Comparison of ENCODE assay signal across 1 cellular context in the genomic region with DNA sequence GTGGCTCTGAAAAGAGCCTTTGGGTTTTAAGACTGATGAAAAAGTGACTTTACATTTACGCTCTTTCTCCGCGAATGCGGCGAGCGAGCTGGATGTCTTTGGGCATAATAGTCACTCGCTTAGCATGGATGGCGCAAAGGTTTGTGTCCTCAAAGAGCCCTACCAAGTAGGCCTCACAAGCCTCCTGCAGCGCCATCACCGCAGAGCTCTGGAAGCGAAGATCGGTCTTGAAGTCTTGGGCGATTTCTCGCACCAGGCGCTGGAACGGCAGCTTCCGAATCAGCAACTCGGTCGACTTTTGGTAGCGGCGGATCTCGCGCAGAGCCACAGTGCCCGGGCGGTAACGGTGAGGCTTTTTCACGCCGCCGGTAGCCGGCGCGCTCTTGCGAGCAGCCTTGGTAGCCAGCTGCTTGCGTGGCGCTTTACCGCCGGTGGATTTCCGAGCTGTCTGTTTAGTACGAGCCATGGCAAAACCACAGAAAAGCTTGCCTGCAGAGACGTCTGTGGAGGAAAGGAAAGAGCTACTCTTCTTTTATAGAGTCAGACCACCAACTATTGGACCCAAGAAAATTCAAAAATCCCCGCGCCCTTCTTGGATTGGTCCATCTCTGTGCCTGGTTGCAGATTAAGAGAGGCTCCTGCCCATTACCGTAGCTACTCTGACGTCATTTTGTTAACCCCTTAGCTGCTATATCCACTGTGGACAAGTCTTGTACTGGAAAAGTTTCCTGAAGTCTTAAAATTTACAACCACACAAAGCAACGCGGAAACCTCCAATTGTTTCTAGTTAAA.
TF ChIP-seq lines count a peak whose summit lies in the region.

No MANE protein-coding gene starts in this region.

TF ChIP-seq in HepG2, 621 proteins besides CTCF, POLR2A, EP300 and RAD21 (continued from another document and continues in another):
- peak; percentile 98 for TF ChIP-seq TFDP1 (CRISPR knock-in tag; IDR thresholded peaks at IDR 0.05; ENCODE audit: borderline replicate concordance)
- no peak; the same call in 1 of the 2 replicates for TF ChIP-seq FOXA3 (CRISPR knock-in tag; IDR thresholded peaks at IDR 0.05)
- TF ChIP-seq THRA (CRISPR knock-in tag; IDR thresholded peaks at IDR 0.05; ENCODE audit: borderline replicate concordance), result no peak
- TF ChIP-seq DBP (CRISPR knock-in tag; IDR thresholded peaks at IDR 0.05; ENCODE audit: not compliant biosample characterization), result peak; percentile 49
- no peak for TF ChIP-seq ZNF205 (CRISPR knock-in tag; IDR thresholded peaks at IDR 0.05)
- TF ChIP-seq ZNF660 (CRISPR knock-in tag; IDR thresholded peaks at IDR 0.05; ENCODE audit: borderline replicate concordance, low read depth), result no peak
- TF ChIP-seq MIER2 (CRISPR knock-in tag; IDR thresholded peaks at IDR 0.05), result no peak
- TF ChIP-seq ZNF790 (CRISPR knock-in tag; IDR thresholded peaks at IDR 0.05; ENCODE audit: borderline replicate concordance), result peak; percentile 36; the same call in 1 of the 2 replicates
- peak; percentile 100 for TF ChIP-seq NFYB (CRISPR knock-in tag; IDR thresholded peaks at IDR 0.05)
- TF ChIP-seq FOXO1 (CRISPR knock-in tag; IDR thresholded peaks at IDR 0.05), result peak; percentile 70
- TF ChIP-seq, protein P1, sequence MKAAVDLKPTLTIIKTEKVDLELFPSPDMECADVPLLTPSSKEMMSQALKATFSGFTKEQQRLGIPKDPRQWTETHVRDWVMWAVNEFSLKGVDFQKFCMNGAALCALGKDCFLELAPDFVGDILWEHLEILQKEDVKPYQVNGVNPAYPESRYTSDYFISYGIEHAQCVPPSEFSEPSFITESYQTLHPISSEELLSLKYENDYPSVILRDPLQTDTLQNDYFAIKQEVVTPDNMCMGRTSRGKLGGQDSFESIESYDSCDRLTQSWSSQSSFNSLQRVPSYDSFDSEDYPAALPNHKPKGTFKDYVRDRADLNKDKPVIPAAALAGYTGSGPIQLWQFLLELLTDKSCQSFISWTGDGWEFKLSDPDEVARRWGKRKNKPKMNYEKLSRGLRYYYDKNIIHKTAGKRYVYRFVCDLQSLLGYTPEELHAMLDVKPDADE (CRISPR knock-in tag; IDR thresholded peaks at IDR 0.05), result peak; percentile 93; the same call in 1 of the 2 replicates
- no peak for TF ChIP-seq PRPF4 (IDR thresholded peaks at IDR 0.05; ENCODE audit: low read depth, low read length, poor library complexity, severe bottlenecking)
- no peak for TF ChIP-seq KDM6A (CRISPR knock-in tag; IDR thresholded peaks at IDR 0.05; ENCODE audit: low read depth)
- TF ChIP-seq PITX1 (CRISPR knock-in tag; IDR thresholded peaks at IDR 0.05), result peak; percentile 69; the same call in 1 of the 2 replicates
- TF ChIP-seq BCL3 (CRISPR knock-in tag; IDR thresholded peaks at IDR 0.05), result peak; percentile 59
- peak; percentile 99 for TF ChIP-seq NRL (CRISPR knock-in tag; IDR thresholded peaks at IDR 0.05; ENCODE audit: borderline replicate concordance)
- TF ChIP-seq SNAPC2 (CRISPR knock-in tag; IDR thresholded peaks at IDR 0.05), result peak; percentile 47; the same call in 1 of the 2 replicates
- peak; percentile 78 for TF ChIP-seq HOXA9 (CRISPR knock-in tag; IDR thresholded peaks at IDR 0.05; ENCODE audit: borderline replicate concordance)
- TF ChIP-seq RARG (CRISPR knock-in tag; IDR thresholded peaks at IDR 0.05; ENCODE audit: low read depth), result peak; percentile 78; the same call in 1 of the 2 replicates
- TF ChIP-seq ZIK1 (CRISPR knock-in tag; IDR thresholded peaks at IDR 0.05; ENCODE audit: borderline replicate concordance, low read depth), result peak; percentile 87; the same call in 1 of the 2 replicates
- no peak for TF ChIP-seq CEBPG (CRISPR knock-in tag; IDR thresholded peaks at IDR 0.05)
- no peak for TF ChIP-seq PLRG1 (conservative IDR thresholded peaks at IDR 0.05)
- peak; percentile 99 for TF ChIP-seq ATF7 (IDR thresholded peaks at IDR 0.05)
- peak; percentile 98 for TF ChIP-seq ATF7 (CRISPR knock-in tag; IDR thresholded peaks at IDR 0.05)
- peak; percentile 29; the same call in 1 of the 2 replicates for TF ChIP-seq TFAP4 (IDR thresholded peaks at IDR 0.05; ENCODE audit: borderline replicate concordance, low read depth)
- peak; percentile 85; the same call in 1 of the 2 replicates for TF ChIP-seq ZFP36L1 (CRISPR knock-in tag; IDR thresholded peaks at IDR 0.05)
- TF ChIP-seq ZNF503 (CRISPR knock-in tag; IDR thresholded peaks at IDR 0.05), result peak; percentile 92
- TF ChIP-seq SNRNP70 (IDR thresholded peaks at IDR 0.05; ENCODE audit: low read depth, low read length), result no peak
- peak; percentile 28 for TF ChIP-seq ZNF407 (CRISPR knock-in tag; IDR thresholded peaks at IDR 0.05; ENCODE audit: not compliant biosample characterization)
- TF ChIP-seq MAZ (IDR thresholded peaks at IDR 0.05; ENCODE audit: borderline replicate concordance, low read depth, low read length), result no peak
- peak; percentile 61; the same call in 1 of the 2 replicates for TF ChIP-seq MAZ (CRISPR knock-in tag; IDR thresholded peaks at IDR 0.05; ENCODE audit: low read depth)
- peak; percentile 82 for TF ChIP-seq PHF8 (CRISPR knock-in tag; IDR thresholded peaks at IDR 0.05)
- peak; percentile 58 for TF ChIP-seq SKI (IDR thresholded peaks at IDR 0.05; ENCODE audit: partially characterized antibody)
- TF ChIP-seq PHB2 (IDR thresholded peaks at IDR 0.05; ENCODE audit: partially characterized antibody), result no peak
- TF ChIP-seq NFKBIZ (CRISPR knock-in tag; IDR thresholded peaks at IDR 0.05), result no peak
- peak; percentile 26; the same call in 1 of the 2 replicates for TF ChIP-seq BATF2 (CRISPR knock-in tag; IDR thresholded peaks at IDR 0.05)
- peak; percentile 58; the same call in 1 of the 2 replicates for TF ChIP-seq TOPORS (CRISPR knock-in tag; IDR thresholded peaks at IDR 0.05)
- TF ChIP-seq JUN (CRISPR knock-in tag; IDR thresholded peaks at IDR 0.05), result peak; percentile 61
- peak; percentile 92 for TF ChIP-seq GATA4 (IDR thresholded peaks at IDR 0.05; ENCODE audit: borderline replicate concordance, low read depth)
